27 cellular contexts compared by ENCODE assay signal in genomic region chr10:86281396-86281795, GRCh38.
"Had no signal": no experiment of that assay in that cellular context is flagged by ENCODE, and none has a peak within 500 bp of the region (broad histone marks: within the 10 kb centered on the region; RNA-seq: fewer than 3 reads in every experiment).

No MANE protein-coding gene starts in this region.

- H3K27me3 ChIP-seq: esophagus squamous epithelium, heart right ventricle, ovary, right lobe of liver, suprapubic skin, transverse colon, upper lobe of right lung had no signal

- H3K4me3 Mint-ChIP-seq: natural killer cell; stimulated activated naive CD8-positive, alpha-beta T cell treated with anti-CD3 and anti-CD28 coated beads, Interleukin-15, amount 100 ng/mL, for 72 hours had no signal

- H3K4me1 ChIP-seq: esophagus squamous epithelium, heart right ventricle, lower lobe of right lung, right lobe of liver, suprapubic skin, transverse colon, upper lobe of right lung had no signal

- H3K36me3 ChIP-seq: esophagus squamous epithelium, heart right ventricle, lower lobe of right lung, ovary, right lobe of liver, suprapubic skin, transverse colon, upper lobe of right lung had no signal

- H3K9me3 Mint-ChIP-seq: natural killer cell had no signal

- H3K36me3 Mint-ChIP-seq: natural killer cell had no signal

- H3K4me3 ChIP-seq: coronary artery, esophagus squamous epithelium, heart right ventricle, lower lobe of right lung, ovary, right lobe of liver, smooth muscle cell, suprapubic skin, transverse colon, upper lobe of right lung had no signal

- H3K27ac Mint-ChIP-seq: natural killer cell had no signal

- H3K4me1 Mint-ChIP-seq: natural killer cell; stimulated activated naive CD8-positive, alpha-beta T cell treated with anti-CD3 and anti-CD28 coated beads, Interleukin-15, amount 100 ng/mL, for 72 hours had no signal

- H3K9me3 ChIP-seq: ovary had no signal

- H3K27ac ChIP-seq: coronary artery, esophagus squamous epithelium, heart right ventricle, lower lobe of right lung, ovary, right lobe of liver, suprapubic skin, transverse colon, upper lobe of right lung had no signal

- H3K27me3 Mint-ChIP-seq: stimulated activated naive CD8-positive, alpha-beta T cell treated with anti-CD3 and anti-CD28 coated beads, Interleukin-15, amount 100 ng/mL, for 72 hours had no signal

- DNase-seq: dermis blood vessel endothelial cell; effector memory CD4-positive, alpha-beta T cell; erythroblast; esophagus squamous epithelium; foreskin melanocyte; hippocampal formation; kidney glomerular epithelial cell; left colon; left ventricle myocardium superior; lower lobe of right lung; natural killer cell; occipital lobe; ovary; posterior cingulate gyrus; stimulated activated CD4-positive, alpha-beta T cell treated with anti-CD3 and anti-CD28 coated beads, Interleukin-12 subunit alpha, Interleukin-12 subunit beta, amount 100 ng/mL, for 4 hours; stimulated activated CD4-positive, alpha-beta T cell treated with anti-CD3 and anti-CD28 coated beads, Interleukin-1b, Interleukin-23, amount 100 ng/mL, for 48 hours; stimulated activated CD4-positive, alpha-beta T cell treated with anti-CD3 and anti-CD28 coated beads, Interleukin-4, amount 100 ng/mL, for 1 hour; stimulated activated CD8-positive, alpha-beta memory T cell treated with anti-CD3 and anti-CD28 coated beads, Interleukin-4, amount 100 ng/mL, for 48 hours; stimulated activated naive CD4-positive, alpha-beta T cell; stimulated activated naive CD8-positive, alpha-beta T cell treated with anti-CD3 and anti-CD28 coated beads, Interleukin-15, amount 100 ng/mL, for 72 hours; transverse colon; upper lobe of right lung had no signal
